ENCODE assay signal across 1 cellular context in genomic region chr10:6729071-6729773, GRCh38.
TF ChIP-seq lines count a peak whose summit lies in the region.

No MANE protein-coding gene starts in this region.

TF ChIP-seq in HepG2, 621 proteins besides CTCF, POLR2A, EP300 and RAD21 (continued from another document):
- TF ChIP-seq FOXP4 (CRISPR knock-in tag; IDR thresholded peaks at IDR 0.05) (no peak), ZNF230 (CRISPR knock-in tag; IDR thresholded peaks at IDR 0.05) (no peak), ZBTB49 (CRISPR knock-in tag; IDR thresholded peaks at IDR 0.05; ENCODE audit: borderline replicate concordance) (no peak), ELF3 (CRISPR knock-in tag; IDR thresholded peaks at IDR 0.05) (no peak), ZNF552 (CRISPR knock-in tag; IDR thresholded peaks at IDR 0.05; ENCODE audit: borderline replicate concordance) (no peak), GMEB2 (CRISPR knock-in tag; IDR thresholded peaks at IDR 0.05; ENCODE audit: low read depth) (no peak), NFKB2 (CRISPR knock-in tag; IDR thresholded peaks at IDR 0.05; ENCODE audit: borderline replicate concordance) (no peak)
TF ChIP-seq in HepG2: peak in this region for 0.
